In the genomic region with DNA sequence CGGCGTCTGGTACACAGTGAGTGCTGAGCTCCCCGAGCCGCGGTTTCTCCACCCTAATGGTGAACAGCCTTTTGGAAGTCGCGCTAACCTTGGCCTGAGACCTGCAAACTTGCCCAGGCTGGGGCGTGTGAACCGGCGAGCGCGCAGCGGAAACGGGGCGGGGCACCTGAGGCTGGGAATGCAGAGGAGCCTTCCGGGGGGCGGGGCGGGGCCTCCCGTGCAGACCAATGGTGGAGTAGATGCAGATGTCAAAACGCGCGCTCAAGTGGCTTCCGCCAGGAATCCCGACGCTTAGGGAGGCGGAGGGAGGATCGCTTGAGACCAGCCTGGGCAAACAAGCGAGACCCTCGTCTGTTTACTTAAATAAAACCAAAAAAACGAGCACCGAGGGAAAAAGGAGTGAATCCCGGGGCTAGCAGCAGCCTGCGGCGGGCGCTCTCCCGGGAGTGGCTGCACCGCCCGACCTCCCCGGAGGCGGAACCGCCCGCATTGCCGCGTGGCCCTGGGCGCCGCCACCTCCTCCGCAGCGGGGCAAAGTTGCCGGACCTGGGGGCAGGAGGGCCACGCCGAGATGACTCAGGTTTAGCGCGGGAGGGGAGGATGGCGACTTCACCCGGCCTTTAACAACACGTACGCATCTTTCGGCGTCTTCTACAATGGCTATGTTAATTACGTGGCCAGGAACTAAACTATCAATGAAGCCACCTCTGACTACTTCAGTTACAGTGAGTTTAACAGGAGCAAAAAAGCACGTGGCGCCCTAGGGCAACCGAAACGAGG, we compare ENCODE assay signal across 8 cellular contexts. TPM values are rescaled to one million over a fixed set of nuclear protein-coding genes. Genes with fewer than 3 reads are reported as not detected.
A peak's percentile ranks its signal among the peaks of the same experiment; 100 is the strongest.
DNase-seq lines count a peak whose midpoint lies in the region; ATAC-seq, FAIRE-seq and TF ChIP-seq lines count a peak whose summit lies in the region.

No MANE protein-coding gene starts in this region.

- no peaks in the 10 kb centered on the region for H3K36me3 Mint-ChIP-seq in activated naive CD8-positive, alpha-beta T cell

- H3K9me3 ChIP-seq in heart left ventricle: no peaks in the 10 kb centered on the region
- H3K9me3 ChIP-seq in upper lobe of left lung: no peaks in the 10 kb centered on the region

- H3K27ac ChIP-seq in heart left ventricle (peak overlapping the region in 10 of 12 donors; percentile 12 to 81 (median 62)), upper lobe of left lung (peak overlapping the region; percentile 71 to 84 (median 74))

- H3K4me3 ChIP-seq in heart left ventricle (peak overlapping the region; percentile 42 to 79 (median 64)), upper lobe of left lung (peak overlapping the region; percentile 48 to 72 (median 70))

- H3K27me3 ChIP-seq in heart left ventricle (peaks cover 8 to 24% (median 12%) of the 10 kb centered on the region in 9 donors), upper lobe of left lung (peaks cover 0 to 7% (median 3%) of the 10 kb centered on the region in 4 donors)

- ATAC-seq in HG02798 (IDR thresholded peaks at IDR 0.05; ENCODE audit: poor library complexity, unreplicated experiment) (peak; percentile 72), heart left ventricle (peak; percentile 90 to 96 (median 96)), upper lobe of left lung (ENCODE audit: low FRiP score in 2 of 2) (peak; percentile 94 to 95)

- peak; percentile 81 for DNase-seq in GM12891 (ENCODE audit: insufficient read length, low spot score)
- DNase-seq in NCI-H1417 (lab: John Stamatoyannopoulos, UW): peak; percentile 99
- DNase-seq in SKM-1 treated with dmso at 0.1 percent for 144 hours (lab: John Stamatoyannopoulos, UW; ENCODE audit: unreplicated experiment): peak; percentile 88
- peak; percentile 93 to 97 (median 96) for DNase-seq in heart left ventricle
- peak; percentile 64 to 98 (median 85) for DNase-seq in posterior cingulate gyrus
- peak; percentile 98 for DNase-seq in upper lobe of left lung

- peak overlapping the region; percentile 99 for H3K27ac Mint-ChIP-seq in activated naive CD8-positive, alpha-beta T cell

- peaks cover 10 to 51% (median 21%) of the 10 kb centered on the region in 12 donors for H3K4me1 ChIP-seq in heart left ventricle
- H3K4me1 ChIP-seq in upper lobe of left lung: peaks cover 31 to 56% (median 36%) of the 10 kb centered on the region in 4 donors

- peaks cover 32% of the 10 kb centered on the region for H3K4me1 Mint-ChIP-seq in activated naive CD8-positive, alpha-beta T cell (ENCODE audit: low read depth)

- peaks cover 6% of the 10 kb centered on the region for H3K27me3 Mint-ChIP-seq in activated naive CD8-positive, alpha-beta T cell

- TF ChIP-seq CTCF in heart left ventricle (IDR thresholded peaks at IDR 0.05): no peak
- TF ChIP-seq CTCF in upper lobe of left lung (IDR thresholded peaks at IDR 0.05): peak in 2 of 6 experiments; percentile 22 to 38

- intact Hi-C loops in heart left ventricle (cut with DNase I) (loop anchor here in 8 of 10 donors (5.0 to 10.0 kb wide), 8 partner anchors 182 to 547 kb away; a partner anchor contains a TSS), posterior cingulate gyrus (cut with DNase I) (loop anchor here (5.0 to 10.0 kb wide), 2 partner anchors 184 to 547 kb away; a partner anchor contains a TSS)

- no peaks in the 10 kb centered on the region for H3K36me3 ChIP-seq in heart left ventricle
- no peaks in the 10 kb centered on the region for H3K36me3 ChIP-seq in upper lobe of left lung

- TF ChIP-seq POLR2A in GM12891 (IDR thresholded peaks at IDR 0.05; ENCODE audit: low read depth, low read length): peak; percentile 78
- TF ChIP-seq POLR2A in heart left ventricle (IDR thresholded peaks at IDR 0.05): peak in 1 of 2 donors; percentile 62
- peak in 2 of 4 donors; percentile 35 to 39 for TF ChIP-seq POLR2A in upper lobe of left lung (IDR thresholded peaks at IDR 0.05)

- 1% methylated on average over 52 to 64 of the region's 64 CpGs for WGBS in heart left ventricle, 4 donors
- 1 to 2% methylated on average over 31 to 60 of the region's 64 CpGs for WGBS in upper lobe of left lung, 2 donors

- H3K4me3 Mint-ChIP-seq in activated naive CD8-positive, alpha-beta T cell: peak overlapping the region; percentile 96

- FAIRE-seq in GM12891 (lab: Jason Lieb, UNC): peak; percentile 71

- no peaks in the 10 kb centered on the region for H3K9me3 Mint-ChIP-seq in activated naive CD8-positive, alpha-beta T cell (ENCODE audit: low read depth)

- no peak for TF ChIP-seq EP300 in upper lobe of left lung (IDR thresholded peaks at IDR 0.05)

TF ChIP-seq in GM12891, 5 proteins besides CTCF, POLR2A, EP300 and RAD21:
- no peak for TF ChIP-seq SPI1 (IDR thresholded peaks at IDR 0.05; ENCODE audit: low read depth, low read length)
- TF ChIP-seq POLR2AphosphoS5 (IDR thresholded peaks at IDR 0.05; ENCODE audit: low read depth, low read length): peak; percentile 73
- peak; percentile 27 for TF ChIP-seq TAF1 (IDR thresholded peaks at IDR 0.05; ENCODE audit: low read depth, low read length)

RNA-seq across cellular contexts. Expression of a gene that starts 2.2 kb away (rescaled TPM):
- polyA plus RNA-seq in GM12891 (2012; ENCODE audit: low read depth, missing spikeins): 114 TPM
- total RNA-seq in heart left ventricle (10 to 100 TPM in 1 of 9 donors, 1 to 10 TPM in 4, under 1 TPM in 3, not detected in 1; 0.09 to 32.6 (median 1.3) TPM), upper lobe of left lung (10 to 100 TPM in 1 of 6 donors, 1 to 10 TPM in 5; 2.1 to 12.9 (median 3.2) TPM)
- under 1 TPM; 0.08 to 0.44 TPM for polyA plus RNA-seq in heart left ventricle

RNA-seq across cellular contexts. Expression of a gene that starts 40.1 kb away (rescaled TPM):
- polyA plus RNA-seq in GM12891 (2012; ENCODE audit: low read depth, missing spikeins): 2.9 TPM
- total RNA-seq in heart left ventricle: 1 to 10 TPM; 1.3 to 9.1 (median 2.6) TPM
- 1 to 10 TPM in 1 of 2 donors, under 1 TPM in 1; 0.42 to 1.3 TPM for polyA plus RNA-seq in heart left ventricle
- total RNA-seq in upper lobe of left lung: 1 to 10 TPM; 1.0 to 8.2 (median 5.6) TPM

Comparison
In these comparisons a context has a peak if more than half of its experiments do, and no peak if none do; other contexts are left out.
1. Peak in every context shown above with its lines: DNase-seq, ATAC-seq, H3K4me3 ChIP-seq and H3K27ac ChIP-seq.